8 cellular contexts compared by ENCODE assay signal in the genomic region with DNA sequence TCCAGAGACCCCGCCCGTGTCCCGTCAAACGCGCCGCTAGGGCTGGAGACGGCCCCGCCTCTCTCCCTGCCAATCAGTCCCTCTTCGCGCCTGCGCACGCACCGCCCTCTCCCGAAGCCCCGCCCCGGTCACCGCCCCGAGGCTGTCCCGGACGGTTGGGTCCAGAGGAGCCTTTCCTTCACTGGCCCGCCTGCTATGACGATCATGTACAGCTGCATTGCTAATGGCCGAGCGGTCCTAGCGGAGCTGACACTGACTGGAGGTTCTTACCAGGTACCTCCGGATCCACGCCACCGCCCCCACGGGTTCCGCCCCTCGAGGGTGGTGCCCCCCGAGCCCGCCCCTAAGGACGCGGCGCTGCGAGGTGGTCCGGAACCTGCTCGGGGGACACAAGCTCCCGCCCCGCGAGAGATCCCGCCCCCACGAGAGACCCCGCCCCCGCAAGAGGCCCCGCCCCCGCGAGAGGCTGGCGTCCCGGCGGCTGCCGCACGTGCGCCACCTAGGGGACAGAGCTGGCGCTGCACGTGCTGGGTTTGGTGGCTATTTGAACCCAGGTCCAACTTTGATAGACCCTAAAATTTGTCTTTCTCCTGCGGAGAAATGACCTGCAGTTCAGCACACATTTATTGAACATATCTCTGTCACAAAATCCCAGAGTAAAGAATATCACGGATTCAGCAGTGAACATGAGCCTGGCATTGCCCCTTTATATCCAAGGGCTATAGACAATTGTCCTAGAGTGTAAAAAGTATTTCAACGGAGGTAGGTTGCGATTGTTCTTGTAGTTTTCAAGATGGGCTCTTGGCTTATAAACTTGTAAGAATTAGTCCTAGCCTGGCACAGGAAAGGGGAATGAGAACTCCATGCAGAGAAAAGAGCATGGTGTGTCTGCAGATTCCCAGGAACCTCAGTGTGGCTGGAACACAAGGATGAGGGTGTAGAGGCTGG.
DNase-seq lines count a peak whose midpoint lies in the region; ATAC-seq lines count a peak whose summit lies in the region.

No MANE protein-coding gene starts in this region.

- peak; percentile 98 for DNase-seq in GM03348 (ENCODE audit: low spot score)
- DNase-seq in NAMALWA (ENCODE audit: low spot score) = peak; percentile 99
- DNase-seq in SK-N-DZ (ENCODE audit: low spot score) = peak; percentile 98
- peak; percentile 99 for DNase-seq in activated naive CD4-positive, alpha-beta T cell treated with anti-CD3 and anti-CD28 coated beads, Interleukin-2, amount 50 U/mL, for 16 hours
- DNase-seq in globus pallidus (ENCODE audit: low spot score) = peak; percentile 98
- DNase-seq in non-pigmented ciliary epithelial cell (ENCODE audit: low read depth) = peak; percentile 98
- peak; percentile 98 for DNase-seq in superior temporal gyrus (ENCODE audit: extremely low spot score)

- ATAC-seq in HG02571 (IDR thresholded peaks at IDR 0.05; ENCODE audit: unreplicated experiment) = peak; percentile 100

Comparison
In these comparisons a context has a peak if more than half of its experiments do, and no peak if none do; other contexts are left out.
1. Peak in every context shown above with its lines: DNase-seq and ATAC-seq.